In the genomic region with DNA sequence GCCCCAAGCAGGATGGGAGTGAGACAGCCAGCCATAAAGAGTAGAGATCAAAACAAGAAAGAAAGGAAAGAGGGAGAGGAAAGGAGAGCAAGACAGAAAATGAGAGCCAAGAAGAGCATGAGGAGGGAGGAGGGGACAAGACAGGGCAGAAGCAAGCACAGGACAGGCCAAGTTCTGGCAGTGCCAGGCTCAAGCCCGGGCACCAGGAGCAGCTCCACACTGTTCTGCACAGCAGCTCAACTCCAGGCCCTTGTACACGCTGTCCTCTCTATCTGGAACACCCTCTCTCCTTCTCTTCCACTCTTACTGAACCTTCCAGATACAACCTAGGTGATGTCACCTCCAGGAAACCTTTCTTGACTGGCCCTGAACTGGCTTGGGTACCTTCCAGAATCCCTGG, we compare ENCODE assay signal across 11 cellular contexts. TPM values are rescaled to one million over a fixed set of nuclear protein-coding genes. Genes with fewer than 3 reads are reported as not detected.
DNase-seq lines count a peak whose midpoint lies in the region; ATAC-seq and TF ChIP-seq lines count a peak whose summit lies in the region.
"Had no signal": no experiment of that assay in that cellular context is flagged by ENCODE, and none has a peak within 500 bp of the region (broad histone marks: within the 10 kb centered on the region; RNA-seq: fewer than 3 reads in every experiment).

No MANE protein-coding gene starts in this region.

- peak overlapping the region; percentile 67 for H3K27ac Mint-ChIP-seq in central memory CD8-positive, alpha-beta T cell (ENCODE audit: low read depth)

- H3K4me3 ChIP-seq in mucosa of descending colon, result no peak overlapping the region
- H3K4me3 ChIP-seq in vagina, result no peak overlapping the region

- no peaks in the 10 kb centered on the region for H3K9me3 Mint-ChIP-seq in central memory CD8-positive, alpha-beta T cell

- ATAC-seq in left ventricle myocardium superior, result peak; percentile 10
- no peak for ATAC-seq in left cardiac atrium
- no peak for ATAC-seq in central memory CD8-positive, alpha-beta T cell (replicated peaks; ENCODE audit: extremely low read depth, poor library complexity, severe bottlenecking)
- ATAC-seq in mucosa of descending colon, result peak; percentile 11
- ATAC-seq in HG02884 (IDR thresholded peaks at IDR 0.05; ENCODE audit: unreplicated experiment), result no peak
- ATAC-seq: right cardiac atrium had no signal

- no peak for TF ChIP-seq POLR2A in vagina (IDR thresholded peaks at IDR 0.05)

- peaks cover 26% of the 10 kb centered on the region for H3K4me1 ChIP-seq in mucosa of descending colon (ENCODE audit: low read depth)
- H3K4me1 ChIP-seq in vagina, result peaks cover 85% of the 10 kb centered on the region

- H3K27ac ChIP-seq in vagina, result peak overlapping the region; percentile 66

- H3K4me1 Mint-ChIP-seq in central memory CD8-positive, alpha-beta T cell, result peaks cover 85% of the 10 kb centered on the region

- H3K36me3 ChIP-seq in mucosa of descending colon (ENCODE audit: low read depth), result no peaks in the 10 kb centered on the region
- no peaks in the 10 kb centered on the region for H3K36me3 ChIP-seq in vagina

- no peaks in the 10 kb centered on the region for H3K27me3 ChIP-seq in vagina

- H3K9me3 ChIP-seq in mucosa of descending colon, result no peaks in the 10 kb centered on the region
- H3K9me3 ChIP-seq in vagina, result no peaks in the 10 kb centered on the region

- H3K36me3 Mint-ChIP-seq in central memory CD8-positive, alpha-beta T cell (ENCODE audit: insufficient read depth), result peaks cover 36% of the 10 kb centered on the region

- no peak for DNase-seq in left ventricle myocardium superior
- no peak for DNase-seq in left cardiac atrium
- DNase-seq in central memory CD8-positive, alpha-beta T cell (ENCODE audit: low spot score in 2 of 2), result no peak
- no peak for DNase-seq in mucosa of descending colon
- DNase-seq in vagina (ENCODE audit: extremely low spot score in 2 of 2), result no peak
- DNase-seq in AML-193 (lab: John Stamatoyannopoulos, UW), result no peak
- no peak for DNase-seq in COLO829 (ENCODE audit: low spot score)
- DNase-seq: COR-L47, NCI-H146 had no signal

- no peaks in the 10 kb centered on the region for H3K27me3 Mint-ChIP-seq in central memory CD8-positive, alpha-beta T cell

- peak overlapping the region; percentile 24 for H3K4me3 Mint-ChIP-seq in central memory CD8-positive, alpha-beta T cell

- TF ChIP-seq CTCF in mucosa of descending colon (IDR thresholded peaks at IDR 0.05), result no peak
- TF ChIP-seq CTCF in vagina (IDR thresholded peaks at IDR 0.05), result no peak

- intact Hi-C loops in left ventricle myocardium superior (cut with micrococcal nuclease), result no loop called here
- intact Hi-C loops in left cardiac atrium (cut with DNase I), result no loop called here
- intact Hi-C loops in mucosa of descending colon (cut with DNase I, micrococcal nuclease), result no loop called here
- intact Hi-C loops in vagina (cut with DNase I), result loop anchor here (5.0 kb wide), 1 partner anchor 1842 kb away; a partner anchor contains a TSS

RNA-seq across cellular contexts. Expression of a gene that starts 11.7 kb away (rescaled TPM):
- 5.0 TPM for total RNA-seq in left ventricle myocardium superior
- total RNA-seq in left cardiac atrium, result 1 to 10 TPM; 3.4 to 6.4 TPM
- 10 to 100 TPM; 13.1 to 19.0 (median 15.5) TPM for total RNA-seq in mucosa of descending colon
- total RNA-seq in vagina, result 34.6 TPM

RNA-seq across cellular contexts. Expression of a gene that starts 42.5 kb away (rescaled TPM):
- total RNA-seq in left ventricle myocardium superior, result 27.3 TPM
- total RNA-seq in left cardiac atrium, result 10 to 100 TPM; 23.4 to 31.2 TPM
- 1 to 10 TPM; 2.7 to 7.7 (median 5.6) TPM for total RNA-seq in mucosa of descending colon
- total RNA-seq in vagina, result 39.5 TPM

Comparison
In these comparisons a context has a peak if more than half of its experiments do, and no peak if none do; other contexts are left out.
1. ATAC-seq: peak in left ventricle myocardium superior (single experiment) and mucosa of descending colon (single experiment); none in left cardiac atrium (0 of 2), central memory CD8-positive, alpha-beta T cell (single experiment) and HG02884 (single experiment).